ENCODE assay signal across 14 cellular contexts in genomic region chr19:46903458-46903857, GRCh38. TPM values are rescaled to one million over a fixed set of nuclear protein-coding genes. Genes with fewer than 3 reads are reported as not detected.
A peak's percentile ranks its signal among the peaks of the same experiment; 100 is the strongest.
DNase-seq lines count a peak whose midpoint lies in the region; ATAC-seq, FAIRE-seq and TF ChIP-seq lines count a peak whose summit lies in the region.
"Had no signal": no experiment of that assay in that cellular context is flagged by ENCODE, and none has a peak within 500 bp of the region (broad histone marks: within the 10 kb centered on the region; RNA-seq: fewer than 3 reads in every experiment).

No MANE protein-coding gene starts in this region.

- TF ChIP-seq CTCF in liver (IDR thresholded peaks at IDR 0.05; ENCODE audit: low read depth, low read length, missing input control): no peak
- TF ChIP-seq CTCF in right lobe of liver (IDR thresholded peaks at IDR 0.05): no peak
- TF ChIP-seq CTCF in K562 (IDR thresholded peaks at IDR 0.05 in 2 of 3, conservative IDR thresholded peaks at IDR 0.05 in 1 of 3; ENCODE audit: insufficient read depth in 2 of 3, low read depth in 1 of 3, low read length in 3 of 3): no peak

- H3K27ac ChIP-seq in liver (ENCODE audit: low read depth in 1 of 2, low read length in 2 of 2) (peak overlapping the region in 1 of 2 donors; percentile 29), right lobe of liver (peak overlapping the region in 1 of 3 donors; percentile 35), K562 (ENCODE audit: extremely low read depth, low read depth, low read length) (no peak overlapping the region), mesodermal cell (ENCODE audit: low read depth, low read length, severe bottlenecking) (peak overlapping the region; percentile 97)

- 38% methylated on average over 3 of the region's 3 CpGs for whole genome bisulfite sequencing in liver
- 20% methylated on average over 3 of the region's 3 CpGs for WGBS in right lobe of liver (ENCODE audit: insufficient coverage, low coverage, low lambda C conversion rate, missing lambda C conversion rate)
- 0% methylated on average over 3 of the region's 3 CpGs for WGBS in K562 (ENCODE audit: insufficient coverage, low coverage, missing lambda C conversion rate)
- 25 to 42% methylated on average over 1 to 2 of the region's 3 CpGs for WGBS in mesodermal cell (ENCODE audit: insufficient coverage in 2 of 2), 2 experiments

- TF ChIP-seq RAD21 in liver (IDR thresholded peaks at IDR 0.05): no peak
- TF ChIP-seq RAD21 in K562 (CRISPR knock-in tag; conservative IDR thresholded peaks at IDR 0.05 in 1 of 2, IDR thresholded peaks at IDR 0.05 in 1 of 2): no peak

- intact Hi-C loops in right lobe of liver (cut with DNase I) (no loop called here), K562 (cut with micrococcal nuclease) (no loop called here)

- H3K36me3 ChIP-seq in liver (ENCODE audit: control insufficient read depth in 4 of 4, insufficient read depth in 3 of 4, low read depth in 1 of 4, low read length in 3 of 4) (no peaks in the 10 kb centered on the region), right lobe of liver (no peaks in the 10 kb centered on the region), K562 (ENCODE audit: control insufficient read depth, insufficient read depth, low read length) (no peaks in the 10 kb centered on the region), mesodermal cell (ENCODE audit: control insufficient read depth, insufficient read depth, low read length) (peaks cover 3% of the 10 kb centered on the region)
- H3K36me3 ChIP-seq: stomach had no signal

- no peak overlapping the region for H3K9ac ChIP-seq in liver (ENCODE audit: low read depth in 1 of 2, low read length in 2 of 2)
- no peak overlapping the region for H3K9ac ChIP-seq in K562 (ENCODE audit: insufficient read depth in 1 of 2, low read depth in 2 of 2, low read length in 2 of 2)

- TF ChIP-seq POLR2A in right lobe of liver (IDR thresholded peaks at IDR 0.05) (no peak), K562 (conservative IDR thresholded peaks at IDR 0.05) (no peak), erythroblast (IDR thresholded peaks at IDR 0.05; ENCODE audit: low read length) (no peak)

- H3K9me3 ChIP-seq in liver (ENCODE audit: control insufficient read depth in 4 of 4, low read length in 3 of 4): no peaks in the 10 kb centered on the region
- no peaks in the 10 kb centered on the region for H3K9me3 ChIP-seq in right lobe of liver
- H3K9me3 ChIP-seq in K562 (replicated peaks; ENCODE audit: control insufficient read depth, insufficient read depth, low read depth, low read length): no peaks in the 10 kb centered on the region
- no peaks in the 10 kb centered on the region for H3K9me3 ChIP-seq in mesodermal cell (ENCODE audit: control insufficient read depth, low read length)
- H3K9me3 ChIP-seq: stomach had no signal

- in situ Hi-C loops in K562 (cut with MboI): no loop called here

- no peak overlapping the region for H2AFZ ChIP-seq in K562 (ENCODE audit: low read depth, low read length)

- peaks cover 61% of the 10 kb centered on the region for H3K79me2 ChIP-seq in K562 (ENCODE audit: control insufficient read depth, insufficient read depth, low read length)

- H3K4me1 ChIP-seq in liver (ENCODE audit: control insufficient read depth in 4 of 4, insufficient read depth in 4 of 4, low read length in 3 of 4) (peaks cover 10 to 44% (median 27%) of the 10 kb centered on the region in 4 donors), right lobe of liver (peaks cover 2 to 35% (median 11%) of the 10 kb centered on the region in 4 donors), K562 (replicated peaks in 1 of 2; ENCODE audit: control insufficient read depth in 2 of 2, insufficient read depth in 2 of 2, low read length in 2 of 2) (peaks cover 3 to 25% of the 10 kb centered on the region in 2 experiments), mesodermal cell (ENCODE audit: control insufficient read depth, insufficient read depth, low read length, poor library complexity, severe bottlenecking) (peaks cover 61% of the 10 kb centered on the region)

- POLR2A ChIA-PET in K562 (lab: Yijun Ruan, JAX): interaction anchor here (0.8 to 1.0 kb wide), 2 partner anchors 10 to 41 kb away, joined by 4 read pairs; no protein-coding TSS in a partner anchor

- CTCF ChIA-PET in K562 (lab: Yijun Ruan, JAX; ENCODE audit: low intra/inter-chr PET ratio): no interaction called here

- no peak for TF ChIP-seq EP300 in K562 (IDR thresholded peaks at IDR 0.05; ENCODE audit: low read length)

- no peaks in the 10 kb centered on the region for H3K27me3 ChIP-seq in liver (ENCODE audit: control insufficient read depth in 4 of 4, insufficient read depth in 4 of 4, low read length in 3 of 4)
- no peaks in the 10 kb centered on the region for H3K27me3 ChIP-seq in right lobe of liver
- no peaks in the 10 kb centered on the region for H3K27me3 ChIP-seq in K562 (ENCODE audit: control insufficient read depth in 2 of 2, insufficient read depth in 2 of 2, low read length in 2 of 2)
- H3K27me3 ChIP-seq: stomach had no signal

- no peak overlapping the region for H3K4me3 ChIP-seq in liver (ENCODE audit: low read depth in 1 of 3, low read length in 3 of 3)
- no peak overlapping the region for H3K4me3 ChIP-seq in right lobe of liver
- no peak overlapping the region for H3K4me3 ChIP-seq in K562
- H3K4me3 ChIP-seq in mesodermal cell (ENCODE audit: extremely low read depth, insufficient read depth, low read length, poor library complexity, severe bottlenecking): no peak overlapping the region
- H3K4me3 ChIP-seq: stomach had no signal

- no peak overlapping the region for H3K4me2 ChIP-seq in K562 (ENCODE audit: insufficient read depth, low read length)

- H4K20me1 ChIP-seq in K562 (replicated peaks; ENCODE audit: control insufficient read depth, insufficient read depth, low read length): peaks cover 29% of the 10 kb centered on the region

- H3K9me1 ChIP-seq in K562 (ENCODE audit: control insufficient read depth, insufficient read depth, low read length): no peaks in the 10 kb centered on the region

- ATAC-seq in right lobe of liver: no peak
- ATAC-seq in K562: no peak
- ATAC-seq in GM21717 (IDR thresholded peaks at IDR 0.05; ENCODE audit: unreplicated experiment): no peak
- no peak for ATAC-seq in GM18873 (IDR thresholded peaks at IDR 0.05; ENCODE audit: low FRiP score, unreplicated experiment)

- DNase-seq in right lobe of liver: no peak
- DNase-seq in K562 (ENCODE audit: extremely low read depth in 1 of 4, low spot score in 3 of 4): no peak
- no peak for DNase-seq in erythroblast (lab: John Stamatoyannopoulos, UW)
- DNase-seq in ecto neural progenitor cell (ENCODE audit: low spot score): no peak
- DNase-seq: activated CD8-positive, alpha-beta memory T cell treated with anti-CD3 and anti-CD28 coated beads, Interleukin-2, amount 50 U/mL, for 4 hours; amniotic stem cell; NCI-H2081; stomach had no signal

- no peak for FAIRE-seq in K562 (lab: Jason Lieb, UNC)
- FAIRE-seq: G401.6, TTC549 had no signal

- BruUV-seq in K562 (replicated peaks; lab: Mats Ljungman, UMichigan): no TSS peak

TF ChIP-seq in liver, 16 proteins besides CTCF, POLR2A, EP300 and RAD21 (continues in another document):
- no peak for TF ChIP-seq FOXA1 (IDR thresholded peaks at IDR 0.05)

TF ChIP-seq in K562, 482 proteins besides CTCF, POLR2A, EP300 and RAD21 (continues in another document):
- 0 out of 2 replicates have a peak, but pooled peaks have one; percentile 15 for TF ChIP-seq CXXC5 (CRISPR knock-in tag; IDR thresholded peaks at IDR 0.05)

RNA-seq across cellular contexts. Expression of gene ARHGAP35, which starts 42.7 kb away (rescaled TPM):
- total RNA-seq in liver (10 to 100 TPM; 26.3 to 49.2 TPM), right lobe of liver (10 to 100 TPM; 33.5 to 54.4 (median 47.8) TPM), K562 (2014; rRNA removed) (10.2 and 13.8 TPM in 2 replicates), K562 (2014; rRNA removed; fragmentation: Illumina TruSeq; extraction: Trizol) (13.9 TPM in 2 replicates), K562 (2015; rRNA removed; fragmentation: Illumina TruSeq; extraction: Trizol) (16.0 and 16.2 TPM in 2 replicates), K562 (2021) (24.5 and 26.4 TPM in 2 replicates)
- polyA plus RNA-seq in liver (10 to 100 TPM; 15.5 to 17.2 TPM), K562 (2011; rRNA removed) (9.8 and 10.2 TPM in 2 replicates), K562 (2014; fragmentation: Illumina TruSeq; extraction: Trizol) (15.7 and 18.6 TPM in 2 replicates), K562 (2014; fragmentation: Nextera tagmentation; extraction: Ambion mirVana) (1 to 10 TPM in 1 of 2 experiments, under 1 TPM in 1; 0.27 to 1.1 TPM), K562 (2014; rRNA removed) (7.6 and 9.4 TPM in 2 replicates)
- 56.5 and 65.8 TPM in 2 replicates for total RNA-seq in K562 (2011; cell fraction: chromatin; rRNA removed; ENCODE audit: low replicate concordance)
- total RNA-seq in K562 (2011; cell fraction: nucleolus; rRNA removed): 33.2 and 33.8 TPM in 2 replicates
- 42.5 and 45.8 TPM in 2 replicates for total RNA-seq in K562 (2011; cell fraction: nucleoplasm; rRNA removed)
- polyA plus RNA-seq in K562 (2011; cell fraction: cytosol; rRNA removed): 7.1 and 11.1 TPM in 2 replicates
- polyA plus RNA-seq in K562 (2011; cell fraction: nucleus; rRNA removed): 10.6 and 12.9 TPM in 2 replicates
- 16.8 and 21.4 TPM in 2 replicates for polyA plus RNA-seq in K562 (2012)
- polyA minus RNA-seq in K562 (2011; rRNA and poly(A)+ RNA removed): 26.2 and 28.7 TPM in 2 replicates
- 16.0 and 16.7 TPM in 2 replicates for polyA minus RNA-seq in K562 (2011; cell fraction: cytosol; rRNA and poly(A)+ RNA removed)
- 16.4 and 22.9 TPM in 2 replicates for polyA minus RNA-seq in K562 (2011; cell fraction: nucleus; rRNA and poly(A)+ RNA removed)
- polyA plus RNA-seq in mesodermal cell (2013, experiment 1 of 2): 33.0 TPM
- 30.4 TPM for polyA plus RNA-seq in mesodermal cell (2013, experiment 2 of 2)

RNA-seq across cellular contexts. Expression of gene AP2S1, which starts 52.8 kb away (rescaled TPM):
- total RNA-seq in liver (10 to 100 TPM; 28.3 to 71.2 TPM), right lobe of liver (10 to 100 TPM; 67.2 to 82.6 (median 73.6) TPM), K562 (2014; rRNA removed) (294 and 338 TPM in 2 replicates), K562 (2014; rRNA removed; fragmentation: Illumina TruSeq; extraction: Trizol) (95.3 and 97.5 TPM in 2 replicates), K562 (2015; rRNA removed; fragmentation: Illumina TruSeq; extraction: Trizol) (131 and 143 TPM in 2 replicates), K562 (2021) (254 and 263 TPM in 2 replicates)
- polyA plus RNA-seq in liver (100 to 1,000 TPM in 1 of 2 donors, 10 to 100 TPM in 1; 86.9 to 168 TPM), K562 (2011; rRNA removed) (136 and 171 TPM in 2 replicates), K562 (2014; fragmentation: Illumina TruSeq; extraction: Trizol) (118 and 172 TPM in 2 replicates), K562 (2014; fragmentation: Nextera tagmentation; extraction: Ambion mirVana) (10 to 100 TPM; 32.4 to 72.0 TPM), K562 (2014; rRNA removed) (196 and 212 TPM in 2 replicates)
- total RNA-seq in K562 (2011; cell fraction: chromatin; rRNA removed; ENCODE audit: low replicate concordance): 19.6 and 27.0 TPM in 2 replicates
- 40.3 and 42.5 TPM in 2 replicates for total RNA-seq in K562 (2011; cell fraction: nucleolus; rRNA removed)
- total RNA-seq in K562 (2011; cell fraction: nucleoplasm; rRNA removed): 31.1 and 45.0 TPM in 2 replicates
- 201 and 310 TPM in 2 replicates for polyA plus RNA-seq in K562 (2011; cell fraction: cytosol; rRNA removed)
- 91.4 and 98.6 TPM in 2 replicates for polyA plus RNA-seq in K562 (2011; cell fraction: nucleus; rRNA removed)
- 190 and 267 TPM in 2 replicates for polyA plus RNA-seq in K562 (2012)
- polyA minus RNA-seq in K562 (2011; rRNA and poly(A)+ RNA removed): 57.4 and 64.7 TPM in 2 replicates
- 73.8 and 86.9 TPM in 2 replicates for polyA minus RNA-seq in K562 (2011; cell fraction: cytosol; rRNA and poly(A)+ RNA removed)
- 14.7 and 22.1 TPM in 2 replicates for polyA minus RNA-seq in K562 (2011; cell fraction: nucleus; rRNA and poly(A)+ RNA removed)
- polyA plus RNA-seq in mesodermal cell (2013, experiment 1 of 2): 336 TPM
- 294 TPM for polyA plus RNA-seq in mesodermal cell (2013, experiment 2 of 2)
